In genomic region chr3:195118671-195119070, GRCh38 we compare ENCODE assay signal across 1 cellular context.
TF ChIP-seq lines count a peak whose summit lies in the region.

No MANE protein-coding gene starts in this region.

TF ChIP-seq in IMR-90, 13 proteins besides CTCF, POLR2A, EP300 and RAD21:
- TF ChIP-seq SMC3 (IDR thresholded peaks at IDR 0.05; ENCODE audit: low read depth, low read length) (no peak), MXI1 (IDR thresholded peaks at IDR 0.05; ENCODE audit: borderline replicate concordance, low read depth, low read length) (no peak)
